Comparison of ENCODE assay signal across 9 cellular contexts in genomic region chr9:92998871-92999270, GRCh38. TPM values are rescaled to one million over a fixed set of nuclear protein-coding genes. Genes with fewer than 3 reads are reported as not detected.
DNase-seq lines count a peak whose midpoint lies in the region; ATAC-seq, FAIRE-seq and TF ChIP-seq lines count a peak whose summit lies in the region.
"Not testable (repeated sequence)": the region's sequence is repeated elsewhere in the genome, so short reads cannot be mapped to it uniquely, and the experiment has no call there.
"Had no signal": no experiment of that assay in that cellular context is flagged by ENCODE, and none has a peak within 500 bp of the region (broad histone marks: within the 10 kb centered on the region; RNA-seq: fewer than 3 reads in every experiment).

No MANE protein-coding gene starts in this region.

- H3K27ac Mint-ChIP-seq in CD4-positive, alpha-beta memory T cell, result peak overlapping the region; percentile 29 to 89 (median 65)
- H3K27ac Mint-ChIP-seq in T-cell (peak overlapping the region; percentile 65 to 86), natural killer cell (peak overlapping the region; percentile 72 to 86)
- peak overlapping the region; percentile 49 for H3K27ac Mint-ChIP-seq in activated CD4-positive, alpha-beta T cell treated with anti-CD3 and anti-CD28 coated beads for 36 hours
- peak overlapping the region; percentile 29 for H3K27ac Mint-ChIP-seq in activated T-helper 17 cell treated with anti-CD3 and anti-CD28 coated beads, Interleukin-2, amount 50 U/mL, for 72 hours
- peak overlapping the region; percentile 83 for H3K27ac Mint-ChIP-seq in central memory CD8-positive, alpha-beta T cell (ENCODE audit: low read depth)

- POLR2A ChIA-PET in A549 (lab: Yijun Ruan, JAX); activated CD4-positive, alpha-beta T cell treated with anti-CD3 and anti-CD28 coated beads for 36 hours (lab: Charles Lee): not testable (repeated sequence)
- POLR2A ChIA-PET in CD4-positive, alpha-beta memory T cell (lab: Charles Lee; ENCODE audit: partially characterized antibody), result interaction anchor here (0.6 to 1.6 kb wide), 5 partner anchors 41 to 96 kb away, joined by 3 to 4 read pairs (median 3); no protein-coding TSS in a partner anchor
- POLR2A ChIA-PET in T-cell (lab: Charles Lee), result interaction anchor here in 1 of 2 donors (0.6 kb wide), 1 partner anchor 137 kb away, joined by 5 read pairs; no protein-coding TSS in a partner anchor

- not testable (repeated sequence) for TF ChIP-seq CTCF in A549 (IDR thresholded peaks at IDR 0.05); natural killer cell (IDR thresholded peaks at IDR 0.05)

- H3K36me3 ChIP-seq in CD4-positive, alpha-beta memory T cell (ENCODE audit: insufficient read depth, low read length), result peaks cover 13% of the 10 kb centered on the region

- H3K27ac ChIP-seq in A549; CD4-positive, alpha-beta memory T cell (ENCODE audit: low read depth, low read length): not testable (repeated sequence)

- not testable (repeated sequence) for TF ChIP-seq POLR2A in A549 (IDR thresholded peaks at IDR 0.05; ENCODE audit: low read length)

- peak overlapping the region in 2 of 8 donors; percentile 45 to 53 for H3K4me3 Mint-ChIP-seq in CD4-positive, alpha-beta memory T cell
- peak overlapping the region in 1 of 3 donors; percentile 21 for H3K4me3 Mint-ChIP-seq in T-cell
- H3K4me3 Mint-ChIP-seq in activated CD4-positive, alpha-beta T cell treated with anti-CD3 and anti-CD28 coated beads for 36 hours; activated T-helper 17 cell treated with anti-CD3 and anti-CD28 coated beads, Interleukin-2, amount 50 U/mL, for 72 hours; central memory CD8-positive, alpha-beta T cell; natural killer cell: not testable (repeated sequence)

- CTCF ChIA-PET in A549 (lab: Yijun Ruan, JAX), result interaction anchor here (0.6 kb wide), 1 partner anchor 190 kb away, joined by 3 read pairs; no protein-coding TSS in a partner anchor
- CTCF ChIA-PET in CD4-positive, alpha-beta memory T cell (lab: Charles Lee; ENCODE audit: partially characterized antibody), result interaction anchor here (0.7 to 1.2 kb wide), 4 partner anchors 12 to 270 kb away, joined by 3 to 5 read pairs (median 4); no protein-coding TSS in a partner anchor
- CTCF ChIA-PET in T-cell (lab: Charles Lee), result interaction anchor here (0.6 to 0.9 kb wide), 5 partner anchors 9 to 280 kb away, joined by 3 read pairs; no protein-coding TSS in a partner anchor
- CTCF ChIA-PET in activated CD4-positive, alpha-beta T cell treated with anti-CD3 and anti-CD28 coated beads for 36 hours (lab: Charles Lee), result interaction anchor here (0.9 to 2.3 kb wide), 3 partner anchors 9 to 42 kb away, joined by 3 to 10 read pairs (median 3); no protein-coding TSS in a partner anchor

- peak overlapping the region; percentile 66 for H3K4me2 ChIP-seq in A549

- not testable (repeated sequence) for TF ChIP-seq RAD21 in A549 (conservative IDR thresholded peaks at IDR 0.05 in 1 of 2, IDR thresholded peaks at IDR 0.05 in 1 of 2)

- intact Hi-C loops in CD4-positive, alpha-beta memory T cell (cut with micrococcal nuclease); activated CD4-positive, alpha-beta T cell treated with anti-CD3 and anti-CD28 coated beads for 36 hours (cut with DNase I, micrococcal nuclease); natural killer cell (cut with micrococcal nuclease): not testable (repeated sequence)

- 8% methylated on average over 6 of the region's 10 CpGs for WGBS in A549 (ENCODE audit: missing lambda C conversion rate)

- H3K4me1 ChIP-seq in A549, result not testable (repeated sequence)
- peaks cover 50% of the 10 kb centered on the region for H3K4me1 ChIP-seq in CD4-positive, alpha-beta memory T cell (ENCODE audit: insufficient read depth, low read length)

- peaks cover 74 to 82% of the 10 kb centered on the region in 2 donors for H3K36me3 Mint-ChIP-seq in CD4-positive, alpha-beta memory T cell
- peaks cover 80% of the 10 kb centered on the region for H3K36me3 Mint-ChIP-seq in T-cell
- H3K36me3 Mint-ChIP-seq in activated CD4-positive, alpha-beta T cell treated with anti-CD3 and anti-CD28 coated beads for 36 hours (ENCODE audit: low read depth), result peaks cover 67% of the 10 kb centered on the region
- peaks cover 93% of the 10 kb centered on the region for H3K36me3 Mint-ChIP-seq in activated T-helper 17 cell treated with anti-CD3 and anti-CD28 coated beads, Interleukin-2, amount 50 U/mL, for 72 hours (ENCODE audit: low read depth)
- peaks cover 25% of the 10 kb centered on the region for H3K36me3 Mint-ChIP-seq in central memory CD8-positive, alpha-beta T cell (ENCODE audit: insufficient read depth)
- H3K36me3 Mint-ChIP-seq in natural killer cell, result not testable (repeated sequence)

- H3K4me1 Mint-ChIP-seq in CD4-positive, alpha-beta memory T cell, result peaks cover 69 to 95% (median 82%) of the 10 kb centered on the region in 4 donors
- H3K4me1 Mint-ChIP-seq in T-cell, result peaks cover 90 to 97% (median 96%) of the 10 kb centered on the region in 3 donors
- H3K4me1 Mint-ChIP-seq in activated CD4-positive, alpha-beta T cell treated with anti-CD3 and anti-CD28 coated beads for 36 hours, result peaks cover 91% of the 10 kb centered on the region
- H3K4me1 Mint-ChIP-seq in activated T-helper 17 cell treated with anti-CD3 and anti-CD28 coated beads, Interleukin-2, amount 50 U/mL, for 72 hours, result peaks cover 53% of the 10 kb centered on the region
- peaks cover 80% of the 10 kb centered on the region for H3K4me1 Mint-ChIP-seq in central memory CD8-positive, alpha-beta T cell
- peaks cover 84 to 87% of the 10 kb centered on the region in 2 donors for H3K4me1 Mint-ChIP-seq in natural killer cell

- H3K9me3 Mint-ChIP-seq in CD4-positive, alpha-beta memory T cell, result peaks cover 2 to 20% (median 9%) of the 10 kb centered on the region in 8 donors
- H3K9me3 Mint-ChIP-seq in T-cell; activated T-helper 17 cell treated with anti-CD3 and anti-CD28 coated beads, Interleukin-2, amount 50 U/mL, for 72 hours; central memory CD8-positive, alpha-beta T cell; natural killer cell: not testable (repeated sequence)
- peaks cover 23% of the 10 kb centered on the region for H3K9me3 Mint-ChIP-seq in activated CD4-positive, alpha-beta T cell treated with anti-CD3 and anti-CD28 coated beads for 36 hours (ENCODE audit: low read depth)

- H3K27me3 ChIP-seq in CD4-positive, alpha-beta memory T cell (ENCODE audit: insufficient read depth, low read length), result not testable (repeated sequence)

- not testable (repeated sequence) for DNase-seq in A549 (ENCODE audit: low read depth in 1 of 2, low spot score in 1 of 2); CD4-positive, alpha-beta memory T cell; central memory CD8-positive, alpha-beta T cell (ENCODE audit: low spot score in 2 of 2); natural killer cell
- DNase-seq in T-cell, result peak in 1 of 34 experiments; percentile 66
- peak; percentile 41 for DNase-seq in activated CD4-positive, alpha-beta T cell treated with anti-CD3 and anti-CD28 coated beads for 36 hours
- DNase-seq in stimulated activated CD8-positive, alpha-beta memory T cell treated with anti-CD3 and anti-CD28 coated beads, Interleukin-4, amount 100 ng/mL, for 48 hours, result peak; percentile 28

- peak overlapping the region; percentile 35; the same call in 2 of the 3 replicates for H3K4me3 ChIP-seq in A549
- not testable (repeated sequence) for H3K4me3 ChIP-seq in CD4-positive, alpha-beta memory T cell (ENCODE audit: low read length in 2 of 2)

- FAIRE-seq in A549 (lab: Jason Lieb, UNC), result not testable (repeated sequence)

- H3K9me3 ChIP-seq in A549; CD4-positive, alpha-beta memory T cell (ENCODE audit: control insufficient read depth in 1 of 2, low read length in 2 of 2): not testable (repeated sequence)

- ATAC-seq in A549; T-cell (replicated peaks in 1 of 4); activated CD4-positive, alpha-beta T cell treated with anti-CD3 and anti-CD28 coated beads for 36 hours; activated T-helper 17 cell treated with anti-CD3 and anti-CD28 coated beads, Interleukin-2, amount 50 U/mL, for 72 hours (replicated peaks); central memory CD8-positive, alpha-beta T cell (replicated peaks; ENCODE audit: extremely low read depth, poor library complexity, severe bottlenecking); natural killer cell: not testable (repeated sequence)

- H3K27me3 Mint-ChIP-seq in CD4-positive, alpha-beta memory T cell; T-cell; activated CD4-positive, alpha-beta T cell treated with anti-CD3 and anti-CD28 coated beads for 36 hours; activated T-helper 17 cell treated with anti-CD3 and anti-CD28 coated beads, Interleukin-2, amount 50 U/mL, for 72 hours; central memory CD8-positive, alpha-beta T cell; natural killer cell (ENCODE audit: low read depth in 2 of 2): not testable (repeated sequence)

- not testable (repeated sequence) for TF ChIP-seq EP300 in A549 (IDR thresholded peaks at IDR 0.05)

RNA-seq across cellular contexts. Expression of gene FGD3, which starts 51.5 kb away (rescaled TPM):
- polyA plus RNA-seq in A549 (2011; rRNA removed) (0.23 and 0.26 TPM in 2 replicates), A549 (2017; fragmentation: RNase III; extraction: RNeasy Plus Mini Kit Qiagen cat#74134 plus additional on column Dnase treatment) (0.18 to 0.26 TPM (median 0.24 TPM) in 3 replicates)
- polyA plus RNA-seq in A549 (2012; cell fraction: cytosol; rRNA removed), result 0.32 and 0.33 TPM in 2 replicates
- polyA plus RNA-seq in A549 (2012; cell fraction: nucleus; rRNA removed), result 0.29 and 0.43 TPM in 2 replicates
- polyA minus RNA-seq in A549 (2011; rRNA and poly(A)+ RNA removed), result 0.25 and 0.44 TPM in 2 replicates
- 100 to 1,000 TPM; 256 to 272 TPM for total RNA-seq in CD4-positive, alpha-beta memory T cell
- 100 to 1,000 TPM in 1 of 2 donors, 10 to 100 TPM in 1; 52.7 to 146 TPM for polyA plus RNA-seq in CD4-positive, alpha-beta memory T cell
- total RNA-seq in T-cell (100 to 1,000 TPM; 188 to 349 (median 293) TPM), natural killer cell (100 to 1,000 TPM; 133 to 204 (median 193) TPM)
- total RNA-seq in activated CD4-positive, alpha-beta T cell treated with anti-CD3 and anti-CD28 coated beads for 36 hours, result 10 to 100 TPM; 41.8 to 66.7 TPM
- 10 to 100 TPM; 70.6 to 80.2 TPM for total RNA-seq in activated T-helper 17 cell treated with anti-CD3 and anti-CD28 coated beads, Interleukin-2, amount 50 U/mL, for 72 hours
- total RNA-seq: HFFc6 had no signal

RNA-seq across cellular contexts. Expression of gene SUSD3, which starts 59.6 kb away (rescaled TPM):
- polyA plus RNA-seq in A549 (2011; rRNA removed), result 0.27 and 0.66 TPM in 2 replicates
- polyA plus RNA-seq in A549 (2012; cell fraction: cytosol; rRNA removed), result 1.3 and 1.9 TPM in 2 replicates
- polyA plus RNA-seq in A549 (2012; cell fraction: nucleus; rRNA removed), result 1.7 TPM in 2 replicates
- 0.34 to 0.46 TPM (median 0.42 TPM) in 3 replicates for polyA plus RNA-seq in A549 (2017; fragmentation: RNase III; extraction: RNeasy Plus Mini Kit Qiagen cat#74134 plus additional on column Dnase treatment)
- 0.25 TPM in 1 of 2 replicates, not detected in the other for polyA minus RNA-seq in A549 (2011; rRNA and poly(A)+ RNA removed)
- total RNA-seq in CD4-positive, alpha-beta memory T cell, result 10 to 100 TPM; 58.3 to 63.7 TPM
- polyA plus RNA-seq in CD4-positive, alpha-beta memory T cell, result 100 to 1,000 TPM; 149 to 199 TPM
- total RNA-seq in T-cell, result 10 to 100 TPM; 39.6 to 79.2 (median 71.2) TPM
- total RNA-seq in activated CD4-positive, alpha-beta T cell treated with anti-CD3 and anti-CD28 coated beads for 36 hours, result 10 to 100 TPM; 51.4 to 57.9 TPM
- 10 to 100 TPM; 45.4 to 68.4 TPM for total RNA-seq in activated T-helper 17 cell treated with anti-CD3 and anti-CD28 coated beads, Interleukin-2, amount 50 U/mL, for 72 hours
- 1 to 10 TPM; 1.2 to 2.1 (median 1.8) TPM for total RNA-seq in natural killer cell

Comparison
In these comparisons a context has a peak if more than half of its experiments do, and no peak if none do; other contexts are left out.
1. H3K27ac Mint-ChIP-seq: peak in every context shown above with its lines; median percentile 83 in central memory CD8-positive, alpha-beta T cell; 79 in natural killer cell; 76 in T-cell; 65 in CD4-positive, alpha-beta memory T cell; 49 in activated CD4-positive, alpha-beta T cell treated with anti-CD3 and anti-CD28 coated beads for 36 hours; 29 in activated T-helper 17 cell treated with anti-CD3 and anti-CD28 coated beads, Interleukin-2, amount 50 U/mL, for 72 hours.
2. RNA of gene SUSD3, which starts 59.6 kb away (total RNA-seq): 39.6 to 79.2 TPM in T-cell, 45.4 to 68.4 TPM in activated T-helper 17 cell treated with anti-CD3 and anti-CD28 coated beads, Interleukin-2, amount 50 U/mL, for 72 hours, 58.3 to 63.7 TPM in CD4-positive, alpha-beta memory T cell and 51.4 to 57.9 TPM in activated CD4-positive, alpha-beta T cell treated with anti-CD3 and anti-CD28 coated beads for 36 hours; 1.2 to 2.1 TPM in natural killer cell; every median in the first group is over 10 times any median in the second.